1 cellular context compared by ENCODE assay signal in genomic region chr9:38761999-38762398, GRCh38.
TF ChIP-seq lines count a peak whose summit lies in the region.

No MANE protein-coding gene starts in this region.

TF ChIP-seq in SK-N-SH treated with all-trans-retinoic acid at 6 μM for 48 hours, 23 proteins besides CTCF, POLR2A, EP300 and RAD21 (continued from another document):
- TF ChIP-seq TSHZ2 (CRISPR knock-in tag; IDR thresholded peaks at IDR 0.05) = 0 out of 2 replicates have a peak, but pooled peaks have one; percentile 39
- TF ChIP-seq SNAI2 (CRISPR knock-in tag; IDR thresholded peaks at IDR 0.05) = no peak
- peak; percentile 70 for TF ChIP-seq ISL1 (CRISPR knock-in tag; IDR thresholded peaks at IDR 0.05)
- TF ChIP-seq ZFP30 (CRISPR knock-in tag; IDR thresholded peaks at IDR 0.05) = no peak
- no peak for TF ChIP-seq POU6F1 (CRISPR knock-in tag; IDR thresholded peaks at IDR 0.05; ENCODE audit: borderline replicate concordance, low read depth)
- no peak for TF ChIP-seq CSDC2 (CRISPR knock-in tag; IDR thresholded peaks at IDR 0.05)
- TF ChIP-seq TCF4 (CRISPR knock-in tag; IDR thresholded peaks at IDR 0.05; ENCODE audit: borderline replicate concordance) = peak; percentile 43; the same call in 1 of the 2 replicates
- no peak for TF ChIP-seq TOX (CRISPR knock-in tag; IDR thresholded peaks at IDR 0.05; ENCODE audit: borderline replicate concordance)
- TF ChIP-seq ZC3H10 (CRISPR knock-in tag; IDR thresholded peaks at IDR 0.05) = no peak
- TF ChIP-seq ARNTL (CRISPR knock-in tag; IDR thresholded peaks at IDR 0.05; ENCODE audit: borderline replicate concordance, low read depth) = no peak
- no peak for TF ChIP-seq PATZ1 (CRISPR knock-in tag; IDR thresholded peaks at IDR 0.05; ENCODE audit: borderline replicate concordance)
- TF ChIP-seq PPARA (CRISPR knock-in tag; IDR thresholded peaks at IDR 0.05; ENCODE audit: borderline replicate concordance) = no peak
- TF ChIP-seq ZNF70 (CRISPR knock-in tag; IDR thresholded peaks at IDR 0.05) = no peak
- no peak for TF ChIP-seq GLIS3 (CRISPR knock-in tag; IDR thresholded peaks at IDR 0.05)
- TF ChIP-seq ZNF8 (CRISPR knock-in tag; IDR thresholded peaks at IDR 0.05) = no peak
- TF ChIP-seq ZNF565 (CRISPR knock-in tag; conservative IDR thresholded peaks at IDR 0.05; ENCODE audit: low read depth) = no peak
- no peak for TF ChIP-seq ESRRG (CRISPR knock-in tag; IDR thresholded peaks at IDR 0.05)
